ENCODE assay signal across 8 cellular contexts in the genomic region with DNA sequence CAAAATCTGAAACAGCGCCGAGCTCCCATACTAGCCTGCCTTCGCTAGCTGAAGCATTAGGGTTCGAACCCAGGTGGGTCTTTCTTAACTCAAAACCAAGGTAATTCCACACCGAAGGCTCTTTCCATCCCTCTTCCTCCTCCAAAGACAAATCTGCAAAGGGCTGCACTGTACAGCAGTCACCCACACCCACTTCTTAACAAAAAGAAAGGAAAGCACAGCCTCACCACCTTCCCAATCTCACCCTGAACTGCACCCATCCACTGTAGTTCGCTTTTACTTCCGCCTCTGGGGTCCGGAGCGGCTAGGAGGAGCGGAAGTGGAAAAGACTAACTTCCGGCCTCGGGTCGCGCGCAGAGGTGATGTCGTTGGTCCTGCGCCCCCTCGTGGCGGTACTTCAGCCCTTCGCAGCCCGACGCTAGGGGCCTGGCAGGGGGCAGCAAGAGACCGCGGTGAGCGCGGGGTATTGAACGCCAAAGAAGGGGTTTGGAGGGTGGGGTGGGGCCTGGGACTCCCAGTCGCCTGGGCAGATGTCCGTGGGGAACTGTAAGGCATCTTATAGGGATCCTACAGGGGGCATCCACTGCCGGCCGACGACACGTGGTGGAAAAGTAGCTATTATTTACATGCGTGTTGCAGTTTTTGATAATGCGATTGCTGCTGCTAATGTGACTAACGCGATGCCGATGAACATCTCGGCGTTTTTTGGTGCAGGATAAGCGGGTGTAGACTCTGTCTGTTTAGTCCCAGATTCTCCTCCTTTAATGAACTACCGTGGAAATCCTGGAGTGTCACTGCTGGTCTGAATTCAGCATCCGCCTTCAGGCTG. TPM values are rescaled to one million over a fixed set of nuclear protein-coding genes. Genes with fewer than 3 reads are reported as not detected.
DNase-seq lines count a peak whose midpoint lies in the region; ATAC-seq and TF ChIP-seq lines count a peak whose summit lies in the region.

A gene with protein sequence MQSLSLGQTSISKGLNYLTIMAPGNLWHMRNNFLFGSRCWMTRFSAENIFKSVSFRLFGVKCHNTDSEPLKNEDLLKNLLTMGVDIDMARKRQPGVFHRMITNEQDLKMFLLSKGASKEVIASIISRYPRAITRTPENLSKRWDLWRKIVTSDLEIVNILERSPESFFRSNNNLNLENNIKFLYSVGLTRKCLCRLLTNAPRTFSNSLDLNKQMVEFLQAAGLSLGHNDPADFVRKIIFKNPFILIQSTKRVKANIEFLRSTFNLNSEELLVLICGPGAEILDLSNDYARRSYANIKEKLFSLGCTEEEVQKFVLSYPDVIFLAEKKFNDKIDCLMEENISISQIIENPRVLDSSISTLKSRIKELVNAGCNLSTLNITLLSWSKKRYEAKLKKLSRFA (minus strand): TSS at position 290 of the 829 bp plus-strand sequence. CDS start 619 bp downstream, outside the sequence.

- H3K9me2 ChIP-seq in neural cell (ENCODE audit: insufficient read depth, low read length), result no peaks in the 10 kb centered on the region

- peak within 1 kb of the TSS; percentile 82 for H3K4me3 ChIP-seq in LNCaP clone FGC (ENCODE audit: low read depth, low read length)
- H3K4me3 ChIP-seq in RWPE2 (ENCODE audit: severe bottlenecking), result peak within 1 kb of the TSS; percentile 64
- peak within 1 kb of the TSS; percentile 87 for H3K4me3 ChIP-seq in fibroblast of the aortic adventitia (ENCODE audit: low read depth, low read length)
- H3K4me3 ChIP-seq in neural cell (ENCODE audit: low read length), result peak within 1 kb of the TSS; percentile 85
- H3K4me3 ChIP-seq in stomach, result peak within 1 kb of the TSS; percentile 70 to 82 (median 80)

- no peak within 1 kb of the TSS for H3K27ac ChIP-seq in RWPE2 (ENCODE audit: poor library complexity, severe bottlenecking)
- H3K27ac ChIP-seq in neural cell (ENCODE audit: low read length), result peak within 1 kb of the TSS; percentile 66
- H3K27ac ChIP-seq in stomach, result peak within 1 kb of the TSS; percentile 49 to 83 (median 74)

- peak; percentile 97 for ATAC-seq in RWPE2 (ENCODE audit: low read depth)

- TF ChIP-seq CTCF in LNCaP clone FGC (IDR thresholded peaks at IDR 0.05; ENCODE audit: control insufficient read depth, extremely low read depth, insufficient read depth), result peak; percentile 100
- peak; percentile 99 for TF ChIP-seq CTCF in RWPE2 (IDR thresholded peaks at IDR 0.05; ENCODE audit: poor library complexity, severe bottlenecking)
- peak; percentile 98 for TF ChIP-seq CTCF in fibroblast of the aortic adventitia (IDR thresholded peaks at IDR 0.05; ENCODE audit: insufficient read depth, low read length)
- TF ChIP-seq CTCF in neural cell (IDR thresholded peaks at IDR 0.05; ENCODE audit: poor library complexity, severe bottlenecking), result peak; percentile 98
- peak in 6 of 7 experiments; percentile 15 to 98 (median 94) for TF ChIP-seq CTCF in stomach (IDR thresholded peaks at IDR 0.05)

- H4K20me1 ChIP-seq in neural cell (ENCODE audit: insufficient read depth), result no peaks in the 10 kb centered on the region

- H3K9me3 Mint-ChIP-seq in activated T-helper 2 cell treated with anti-CD3 and anti-CD28 coated beads, Interferon-gamma antibody, Interleukin-2, Interleukin-4, amounts not matched to agents 10 μg/mL and 5 μg/mL and 100 μg/mL, durations not matched to agents 14 hours and 24 hours and 36 hours, result no peaks in the 10 kb centered on the region

- peak within 1 kb of the TSS; percentile 95 for H3K4me3 Mint-ChIP-seq in activated T-helper 2 cell treated with anti-CD3 and anti-CD28 coated beads, Interferon-gamma antibody, Interleukin-2, Interleukin-4, amounts not matched to agents 10 μg/mL and 5 μg/mL and 100 μg/mL, durations not matched to agents 14 hours and 24 hours and 36 hours (ENCODE audit: low read depth)

- DNase-seq in ELR (ENCODE audit: low read depth), result peak; percentile 93
- peak; percentile 94 for DNase-seq in H4 (ENCODE audit: low spot score)
- peak; percentile 67 for DNase-seq in LNCaP clone FGC (ENCODE audit: low read depth)
- DNase-seq in RWPE2 (ENCODE audit: low spot score), result peak; percentile 90
- DNase-seq in activated T-helper 2 cell treated with anti-CD3 and anti-CD28 coated beads, Interferon-gamma antibody, Interleukin-2, Interleukin-4, amounts not matched to agents 10 μg/mL and 5 μg/mL and 100 μg/mL, durations not matched to agents 14 hours and 24 hours and 36 hours (ENCODE audit: low spot score), result peak; percentile 88
- peak; percentile 92 for DNase-seq in fibroblast of the aortic adventitia (ENCODE audit: low read depth)
- DNase-seq in stomach, result peak; percentile 94

- H3K36me3 ChIP-seq in RWPE2 (ENCODE audit: low read depth) (peaks cover 35% of the 10 kb centered on the region), neural cell (ENCODE audit: insufficient read depth, low read length) (no peaks in the 10 kb centered on the region), stomach (peaks cover 0 to 3% (median 0%) of the 10 kb centered on the region in 4 donors)

- H3K4me1 Mint-ChIP-seq in activated T-helper 2 cell treated with anti-CD3 and anti-CD28 coated beads, Interferon-gamma antibody, Interleukin-2, Interleukin-4, amounts not matched to agents 10 μg/mL and 5 μg/mL and 100 μg/mL, durations not matched to agents 14 hours and 24 hours and 36 hours (ENCODE audit: low read depth), result peaks cover 32% of the 10 kb centered on the region

- H3K9me3 ChIP-seq in RWPE2 (ENCODE audit: severe bottlenecking) (peaks cover 2% of the 10 kb centered on the region), neural cell (ENCODE audit: low read length) (no peaks in the 10 kb centered on the region), stomach (no peaks in the 10 kb centered on the region)

- H2AFZ ChIP-seq in neural cell (ENCODE audit: low read depth, low read length), result peak within 1 kb of the TSS; percentile 78

- TF ChIP-seq EP300 in neural cell (conservative IDR thresholded peaks at IDR 0.05; ENCODE audit: poor library complexity, severe bottlenecking) (no peak), stomach (IDR thresholded peaks at IDR 0.05) (no peak)

- no peaks in the 10 kb centered on the region for H3F3A ChIP-seq in neural cell (ENCODE audit: insufficient read depth, low read length, poor library complexity, severe bottlenecking)

- peaks cover 37% of the 10 kb centered on the region for H3K36me3 Mint-ChIP-seq in activated T-helper 2 cell treated with anti-CD3 and anti-CD28 coated beads, Interferon-gamma antibody, Interleukin-2, Interleukin-4, amounts not matched to agents 10 μg/mL and 5 μg/mL and 100 μg/mL, durations not matched to agents 14 hours and 24 hours and 36 hours (ENCODE audit: low read depth)

- peak within 1 kb of the TSS; percentile 71 for H3K9ac ChIP-seq in neural cell (ENCODE audit: low read length)

- TF ChIP-seq RAD21 in neural cell (conservative IDR thresholded peaks at IDR 0.05), result peak; percentile 79

- H3K27me3 ChIP-seq in RWPE2 (ENCODE audit: insufficient read depth, poor library complexity, severe bottlenecking) (no peaks in the 10 kb centered on the region), neural cell (ENCODE audit: insufficient read depth, low read depth, low read length) (no peaks in the 10 kb centered on the region), stomach (no peaks in the 10 kb centered on the region)

- no peak for TF ChIP-seq POLR2A in stomach (IDR thresholded peaks at IDR 0.05)

- H3K4me2 ChIP-seq in neural cell (ENCODE audit: low read length), result peak within 1 kb of the TSS; percentile 85

- H3K79me2 ChIP-seq in neural cell (replicated peaks; ENCODE audit: insufficient read depth, low read length), result peaks cover 23% of the 10 kb centered on the region

- no peaks in the 10 kb centered on the region for H3K27me3 Mint-ChIP-seq in activated T-helper 2 cell treated with anti-CD3 and anti-CD28 coated beads, Interferon-gamma antibody, Interleukin-2, Interleukin-4, amounts not matched to agents 10 μg/mL and 5 μg/mL and 100 μg/mL, durations not matched to agents 14 hours and 24 hours and 36 hours (ENCODE audit: low read depth)

- H3K27ac Mint-ChIP-seq in activated T-helper 2 cell treated with anti-CD3 and anti-CD28 coated beads, Interferon-gamma antibody, Interleukin-2, Interleukin-4, amounts not matched to agents 10 μg/mL and 5 μg/mL and 100 μg/mL, durations not matched to agents 14 hours and 24 hours and 36 hours, result peak within 1 kb of the TSS; percentile 93

- peaks cover 15% of the 10 kb centered on the region for H3K4me1 ChIP-seq in RWPE2 (ENCODE audit: insufficient read depth, poor library complexity, severe bottlenecking)
- H3K4me1 ChIP-seq in stomach, result peaks cover 8 to 42% (median 31%) of the 10 kb centered on the region in 4 donors

- 3 to 4% (median 3%) methylated on average over 38 to 43 of the region's 43 CpGs for WGBS in stomach, 5 donors

- intact Hi-C loops in activated T-helper 2 cell treated with anti-CD3 and anti-CD28 coated beads, Interferon-gamma antibody, Interleukin-2, Interleukin-4, amounts not matched to agents 10 μg/mL and 5 μg/mL and 100 μg/mL, durations not matched to agents 14 hours and 24 hours and 36 hours (cut with micrococcal nuclease), result loop anchor here (1.0 kb wide), 3 partner anchors 60 to 567 kb away; partner anchors contain the start of genes AKAP9, CYP51A1 and GATAD1
- intact Hi-C loops in stomach (cut with DNase I; ENCODE audit: low total_unique reads), result no loop called here

RNA-seq across cellular contexts. Expression of the gene that starts here (rescaled TPM):
- 15.4 and 18.5 TPM in 2 replicates for total RNA-seq in H4 (2014; rRNA removed; shearing (Covaris generic))
- total RNA-seq in activated T-helper 2 cell treated with anti-CD3 and anti-CD28 coated beads, Interferon-gamma antibody, Interleukin-2, Interleukin-4, amounts not matched to agents 10 μg/mL and 5 μg/mL and 100 μg/mL, durations not matched to agents 14 hours and 24 hours and 36 hours, result 16.2 and 19.9 TPM in 2 replicates
- total RNA-seq in fibroblast of the aortic adventitia (ENCODE audit: low replicate concordance) (10.9 and 15.8 TPM in 2 replicates), stomach (10 to 100 TPM in 3 of 5 donors, 1 to 10 TPM in 2; 1.2 to 19.0 (median 14.5) TPM)
- polyA plus RNA-seq in neural cell (22.9 and 32.3 TPM in 2 replicates), stomach (1 to 10 TPM; 5.7 to 8.0 (median 7.6) TPM)
- polyA minus RNA-seq in neural cell, result 39.7 and 51.9 TPM in 2 replicates
